ENCODE assay signal across 10 cellular contexts in the genomic region with DNA sequence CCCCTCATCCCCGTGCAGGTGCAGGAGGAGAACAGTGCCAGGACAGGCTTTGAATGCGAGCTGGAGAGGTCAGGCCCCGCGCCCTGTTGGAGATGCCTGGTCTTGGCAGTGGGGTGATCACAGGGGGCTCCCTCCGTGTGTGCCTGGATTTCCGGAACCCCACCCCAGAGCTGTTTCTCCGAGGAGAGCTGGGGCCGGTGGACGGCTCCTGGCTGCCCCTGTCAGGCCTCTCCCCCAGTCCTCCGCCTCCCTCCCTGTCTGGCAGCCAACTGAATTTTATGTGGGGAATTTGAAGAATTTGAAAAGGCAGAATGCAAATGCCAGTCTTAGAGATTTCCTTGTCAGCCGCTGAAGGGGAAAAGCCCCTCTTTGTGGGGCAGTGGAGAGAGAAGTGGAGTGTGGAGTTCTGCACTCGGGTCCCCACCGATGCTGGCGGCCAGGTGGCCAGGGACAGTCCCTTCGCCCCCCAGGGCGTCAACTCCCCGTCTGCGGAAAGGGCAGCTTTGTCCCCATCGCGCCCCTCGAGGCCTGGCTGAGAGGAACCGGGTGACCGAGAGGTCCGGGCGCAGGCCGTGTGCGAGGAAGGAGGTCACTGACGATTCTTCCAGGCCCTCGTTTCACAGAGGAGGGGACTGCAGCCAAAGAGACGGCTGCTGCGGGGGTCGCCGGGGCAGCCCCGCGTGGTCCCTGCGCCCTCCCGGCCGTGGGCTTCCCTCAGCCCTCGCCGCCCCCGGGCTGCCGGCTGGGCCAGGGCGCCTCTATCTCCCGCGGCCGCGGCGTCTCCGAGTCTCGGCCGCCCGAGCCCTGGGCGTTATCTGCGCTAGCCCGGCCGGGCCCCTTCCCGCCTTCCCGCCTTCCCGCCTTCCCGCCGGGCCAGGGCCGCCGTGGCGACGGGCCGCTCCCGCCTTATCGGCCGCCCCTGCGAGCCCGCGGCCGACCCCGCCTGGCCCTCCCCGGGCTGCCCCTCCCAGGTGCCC. TPM values are rescaled to one million over a fixed set of nuclear protein-coding genes. Genes with fewer than 3 reads are reported as not detected.
DNase-seq lines count a peak whose midpoint lies in the region; ATAC-seq, FAIRE-seq and TF ChIP-seq lines count a peak whose summit lies in the region.
"Had no signal": no experiment of that assay in that cellular context is flagged by ENCODE, and none has a peak within 500 bp of the region (broad histone marks: within the 10 kb centered on the region; RNA-seq: fewer than 3 reads in every experiment).

No MANE protein-coding gene starts in this region.

- H4K91ac ChIP-seq in H1 (replicated peaks; ENCODE audit: insufficient read length, low read length) = peak overlapping the region; percentile 70

- peak overlapping the region; percentile 87; the same call in 1 of the 2 replicates for H4K8ac ChIP-seq in H1 (ENCODE audit: extremely low read depth, insufficient read depth, low read length)

- peak overlapping the region; percentile 93; the same call in 1 of the 2 replicates for H2BK5ac ChIP-seq in H1 (ENCODE audit: low read depth, low read length)

- H3K4me3 ChIP-seq in HUES6 (ENCODE audit: low read depth, low read length) (peak overlapping the region; percentile 47), H1 (ENCODE audit: extremely low read depth in 1 of 4, insufficient read depth in 2 of 4, low read depth in 3 of 4, low read length in 4 of 4) (peak overlapping the region in 2 of 4 experiments; percentile 11 to 50; a peak in 5 of 8 replicates), left lung (no peak overlapping the region), thyroid gland (replicated peaks in 1 of 3) (peak overlapping the region in 1 of 3 donors; percentile 8)

- H3K27me3 ChIP-seq in HUES6 (ENCODE audit: control insufficient read depth, insufficient read depth, low read length) (no peaks in the 10 kb centered on the region; the same call in 1 of the 2 replicates), H1 (replicated peaks in 1 of 4; ENCODE audit: control insufficient read depth in 3 of 4, extremely low read depth in 1 of 4, insufficient read depth in 3 of 4, low read length in 3 of 4) (peaks cover 0 to 5% (median 1%) of the 10 kb centered on the region in 4 experiments; a peak in 4 of 7 replicates), left lung (peaks cover 0 to 15% of the 10 kb centered on the region in 2 donors), thyroid gland (no peaks in the 10 kb centered on the region)

- peak overlapping the region; percentile 63 for H3K4ac ChIP-seq in H1 (replicated peaks; ENCODE audit: insufficient read length, low read depth, low read length)

- H3K4me1 ChIP-seq in HUES6 (ENCODE audit: control insufficient read depth, insufficient read depth, low read length) = peaks cover 60% of the 10 kb centered on the region
- peaks cover 19 to 37% (median 29%) of the 10 kb centered on the region in 4 experiments for H3K4me1 ChIP-seq in H1 (replicated peaks in 1 of 4; ENCODE audit: control insufficient read depth in 3 of 4, insufficient read depth in 4 of 4, low read length in 3 of 4)
- peaks cover 17 to 50% of the 10 kb centered on the region in 2 donors for H3K4me1 ChIP-seq in left lung
- peaks cover 11 to 47% of the 10 kb centered on the region in 2 donors for H3K4me1 ChIP-seq in thyroid gland

- H4K20me1 ChIP-seq in H1 (replicated peaks in 1 of 2; ENCODE audit: control insufficient read depth in 1 of 2, insufficient read depth in 2 of 2, low read length in 2 of 2) = no peaks in the 10 kb centered on the region

- H3K79me1 ChIP-seq in H1 (ENCODE audit: low read depth, low read length) = no peaks in the 10 kb centered on the region

- no peak for TF ChIP-seq CTCF in H1 (IDR thresholded peaks at IDR 0.05; ENCODE audit: control extremely low read depth in 1 of 3, insufficient read depth in 1 of 3, low read depth in 1 of 3, low read length in 3 of 3)
- no peak for TF ChIP-seq CTCF in left lung (IDR thresholded peaks at IDR 0.05)
- TF ChIP-seq CTCF in thyroid gland (IDR thresholded peaks at IDR 0.05) = no peak
- no peak for TF ChIP-seq CTCF in D721Med (IDR thresholded peaks at IDR 0.05; ENCODE audit: insufficient read depth, missing control alignments)

- H3K9me3 ChIP-seq in HUES6 (ENCODE audit: control insufficient read depth, insufficient read depth, low read depth, low read length) (no peaks in the 10 kb centered on the region), H1 (ENCODE audit: insufficient read depth in 2 of 2, low read depth in 1 of 2, low read length in 1 of 2) (no peaks in the 10 kb centered on the region), left lung (no peaks in the 10 kb centered on the region), thyroid gland (no peaks in the 10 kb centered on the region)

- peak overlapping the region; percentile 64 for H2BK20ac ChIP-seq in H1 (ENCODE audit: low read length)

- H3K18ac ChIP-seq in H1 (ENCODE audit: extremely low read depth, low read length) = peak overlapping the region; percentile 95

- H3K23me2 ChIP-seq in H1 (ENCODE audit: low read depth, low read length) = no peaks in the 10 kb centered on the region; the same call in 1 of the 2 replicates

- no peak for TF ChIP-seq EP300 in H1 (IDR thresholded peaks at IDR 0.05; ENCODE audit: borderline replicate concordance in 1 of 2, low read depth in 2 of 2, low read length in 2 of 2)

- POLR2A ChIA-PET in H1 (lab: Charles Lee; ENCODE audit: partially characterized antibody) = interaction anchor here (0.7 to 3.4 kb wide), 12 partner anchors 9 to 262 kb away, joined by 3 to 17 read pairs (median 4); partner anchors contain the start of genes RPL4, SMAD6 and ZWILCH

- H2AK5ac ChIP-seq in H1 (ENCODE audit: low read depth, low read length) = no peak overlapping the region

- peak; percentile 3 for ATAC-seq in left lung

- no peak for FAIRE-seq in H1 (lab: Jason Lieb, UNC)
- no peak for FAIRE-seq in D721Med (lab: Jason Lieb, UNC)

- H4K5ac ChIP-seq in H1 (ENCODE audit: insufficient read length, low read depth, low read length) = no peak overlapping the region

- TF ChIP-seq POLR2A in H1 (IDR thresholded peaks at IDR 0.05; ENCODE audit: control extremely low read depth in 1 of 2, low read depth in 2 of 2, low read length in 2 of 2) (peak in 1 of 2 experiments; percentile 74; a peak in 2 of 3 replicates), thyroid gland (IDR thresholded peaks at IDR 0.05) (no peak)

- H3K36me3 ChIP-seq in HUES6 (ENCODE audit: control insufficient read depth, insufficient read depth, low read length) = no peaks in the 10 kb centered on the region
- H3K36me3 ChIP-seq in H1 (ENCODE audit: control insufficient read depth in 2 of 4, insufficient read depth in 4 of 4, low read length in 3 of 4) = no peaks in the 10 kb centered on the region
- no peaks in the 10 kb centered on the region for H3K36me3 ChIP-seq in left lung
- H3K36me3 ChIP-seq in thyroid gland = no peaks in the 10 kb centered on the region

- intact Hi-C loops in left lung (cut with DNase I) = loop anchor here in 1 of 2 donors (10.0 kb wide), 1 partner anchor 73 kb away; no protein-coding TSS in a partner anchor
- intact Hi-C loops in thyroid gland (cut with DNase I) = loop anchor here (5.0 kb wide), 1 partner anchor 76 kb away; no protein-coding TSS in a partner anchor

- H3K56ac ChIP-seq in H1 (replicated peaks; ENCODE audit: insufficient read length, low read depth, low read length) = no peak overlapping the region

- H3K4me2 ChIP-seq in H1 (ENCODE audit: insufficient read depth in 1 of 2, low read depth in 2 of 2, low read length in 2 of 2) = peak overlapping the region; percentile 45 to 83

- no peak overlapping the region for H2AFZ ChIP-seq in H1 (ENCODE audit: low read length)

- WGBS in H1 (ENCODE audit: extremely low coverage in 1 of 2, insufficient coverage in 1 of 2, insufficient read length in 1 of 2, insufficient replicate concordance in 2 of 2, low coverage in 1 of 2, low lambda C conversion rate in 2 of 2, missing lambda C conversion rate in 1 of 2), 2 experiments = 10% methylated on average over 36 of the region's 75 CpGs; no CpG with 5 or more reads in 1 of the 2 experiments
- 37 to 67% methylated on average over 9 to 30 of the region's 75 CpGs for WGBS in thyroid gland, 2 donors

- no peak overlapping the region; the same call in 1 of the 2 replicates for H2BK15ac ChIP-seq in H1 (ENCODE audit: low read length)

- H3K27ac ChIP-seq in HUES6 (ENCODE audit: low read depth, low read length) (peak overlapping the region; percentile 89), H1 (ENCODE audit: low read depth, low read length) (no peak overlapping the region), left lung (peak overlapping the region; percentile 61 to 62), thyroid gland (peak overlapping the region in 1 of 3 donors; percentile 58)

- no peaks in the 10 kb centered on the region for H3K79me2 ChIP-seq in H1 (ENCODE audit: control insufficient read depth in 1 of 2, insufficient read depth in 2 of 2, low read length in 2 of 2)

- peak overlapping the region; percentile 55 for H2BK12ac ChIP-seq in H1 (ENCODE audit: low read depth, low read length)

- TF ChIP-seq RAD21 in H1 (IDR thresholded peaks at IDR 0.05 in 1 of 2, conservative IDR thresholded peaks at IDR 0.05 in 1 of 2; ENCODE audit: low read depth in 2 of 2, low read length in 2 of 2) = no peak

- H3K23ac ChIP-seq in H1 (ENCODE audit: insufficient read length) = no peak overlapping the region

- H3K9ac ChIP-seq in HUES6 (ENCODE audit: low read length) (peak overlapping the region; percentile 88), H1 (replicated peaks in 1 of 4; ENCODE audit: extremely low read depth in 1 of 4, low read depth in 3 of 4, low read length in 3 of 4) (peak overlapping the region in 3 of 4 experiments; percentile 54 to 60 (median 55); a peak in 6 of 7 replicates)

- CTCF ChIA-PET in H1 (lab: Charles Lee; ENCODE audit: partially characterized antibody) = interaction anchor here (0.6 to 22.4 kb wide), 23 partner anchors 8 to 241 kb away, joined by 3 to 361 read pairs (median 4); partner anchors contain the start of gene SMAD6

- peak overlapping the region; percentile 86 for H2BK120ac ChIP-seq in H1 (replicated peaks; ENCODE audit: low read depth, low read length)

- DNase-seq in H1 (ENCODE audit: low read depth in 1 of 2, low spot score in 2 of 2) (peak; percentile 36 to 68), left lung (no peak), thyroid gland (peak; percentile 8 to 33), DMS153 treated with DMSO at 0.1 percent for 48 hours (lab: John Stamatoyannopoulos, UW; ENCODE audit: unreplicated experiment) (no peak), D721Med (ENCODE audit: insufficient read length, low spot score) (no peak), SIG-M5 (lab: John Stamatoyannopoulos, UW) (no peak)
- DNase-seq: effector CD8-positive, alpha-beta T cell had no signal

- H3K14ac ChIP-seq in H1 (ENCODE audit: insufficient read length) = no peak overlapping the region

RNA-seq across cellular contexts. Expression of gene LCTL, which starts 56.0 kb away (rescaled TPM):
- total RNA-seq in H1 (2021; fragmentation: NEBNext Ultra II Directional; extraction: Animal tissue kit (Norgen Biotek cat#: 25700)) = 6.2 and 6.4 TPM in 2 replicates
- polyA plus RNA-seq in H1 (2011; rRNA removed) = 5.5 and 7.1 TPM in 2 replicates
- 7.7 TPM for polyA plus RNA-seq in H1 (2011; cell fraction: cytosol; rRNA removed)
- polyA plus RNA-seq in H1 (2011; cell fraction: nucleus; rRNA removed) = 7.3 TPM
- polyA plus RNA-seq in H1 (2012, experiment 1 of 2) = 4.2 to 5.3 TPM (median 4.7 TPM) in 4 replicates
- 1.6 TPM for polyA plus RNA-seq in H1 (2012, experiment 2 of 2)
- polyA plus RNA-seq in H1 (2013, experiment 1 of 2) = 3.0 TPM
- polyA plus RNA-seq in H1 (2013, experiment 2 of 2) = 2.6 TPM
- polyA minus RNA-seq in H1 (2011; rRNA and poly(A)+ RNA removed) = 4.5 and 5.4 TPM in 2 replicates
- polyA minus RNA-seq in H1 (2011; cell fraction: cytosol; rRNA and poly(A)+ RNA removed) = 2.4 TPM
- polyA minus RNA-seq in H1 (2011; cell fraction: nucleus; rRNA and poly(A)+ RNA removed) = 3.3 TPM
- total RNA-seq in left lung (under 1 TPM in 1 of 2 donors, not detected in 1; 0.26 TPM), thyroid gland (not detected)
- total RNA-seq: activated T-helper 1 cell treated with anti-CD3 and anti-CD28 coated beads, Interleukin-12 subunit alpha, Interleukin-12 subunit beta, Interleukin-2, Interleukin-4 antibody, amounts not matched to agents 30 ng/mL and 10 ng/mL and 1 ng/mL, durations not matched to agents 14 hours and 24 hours and 36 hours; mononuclear cell had no signal

Comparison
In these comparisons a context has a peak if more than half of its experiments do, and no peak if none do; other contexts are left out.
1. DNase-seq: peak in H1 (2 of 2) and thyroid gland (2 of 2); none in left lung (0 of 2), DMS153 treated with DMSO at 0.1 percent for 48 hours (single experiment), D721Med (single experiment) and SIG-M5 (single experiment).